ENCODE assay signal across 19 cellular contexts in the genomic region with DNA sequence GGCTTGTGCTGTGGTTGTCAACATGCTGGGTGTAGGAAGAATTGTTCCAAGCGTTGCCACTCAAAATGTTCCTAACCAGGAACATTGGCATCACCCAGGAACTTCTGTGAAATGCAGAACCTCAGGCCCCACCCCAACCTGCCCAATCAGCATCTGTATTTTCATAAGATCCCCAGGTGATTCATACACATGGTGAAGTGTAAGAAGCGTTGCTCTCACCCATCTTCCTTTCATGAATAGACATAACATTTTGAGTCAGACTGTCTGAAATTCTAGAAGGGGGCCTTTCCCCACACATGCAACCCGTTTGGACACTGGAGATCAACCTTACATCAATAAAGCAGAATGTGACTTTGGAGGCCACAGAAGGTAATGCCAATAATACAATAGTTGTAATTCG. TPM values are rescaled to one million over a fixed set of nuclear protein-coding genes. Genes with fewer than 3 reads are reported as not detected.
DNase-seq lines count a peak whose midpoint lies in the region; ATAC-seq and TF ChIP-seq lines count a peak whose summit lies in the region.
"Had no signal": no experiment of that assay in that cellular context is flagged by ENCODE, and none has a peak within 500 bp of the region (broad histone marks: within the 10 kb centered on the region; RNA-seq: fewer than 3 reads in every experiment).

No MANE protein-coding gene starts in this region.

- peak; percentile 37 for ATAC-seq in activated CD4-positive, alpha-beta T cell treated with anti-CD3 and anti-CD28 coated beads for 36 hours
- ATAC-seq in activated T-helper 17 cell treated with anti-CD3 and anti-CD28 coated beads, Interleukin-2, amount 50 U/mL, for 72 hours (replicated peaks) = peak; percentile 53
- ATAC-seq in HG02938 (IDR thresholded peaks at IDR 0.05; ENCODE audit: unreplicated experiment) = no peak
- ATAC-seq: A549, GM23338, HCT116 had no signal

- POLR2A ChIA-PET in activated CD4-positive, alpha-beta T cell treated with anti-CD3 and anti-CD28 coated beads for 36 hours (lab: Charles Lee) = no interaction called here

- H3K9me3 Mint-ChIP-seq in activated CD4-positive, alpha-beta T cell treated with anti-CD3 and anti-CD28 coated beads for 36 hours (ENCODE audit: low read depth) = no peaks in the 10 kb centered on the region
- H3K9me3 Mint-ChIP-seq in Calu3 (ENCODE audit: low read depth, unreplicated experiment) = no peaks in the 10 kb centered on the region
- H3K9me3 Mint-ChIP-seq in activated T-helper 17 cell treated with anti-CD3 and anti-CD28 coated beads, Interleukin-2, amount 50 U/mL, for 72 hours = no peaks in the 10 kb centered on the region
- H3K9me3 Mint-ChIP-seq: CD4-positive, alpha-beta T cell; GM23338; HFFc6 had no signal

- no peaks in the 10 kb centered on the region for H3K27me3 Mint-ChIP-seq in activated CD4-positive, alpha-beta T cell treated with anti-CD3 and anti-CD28 coated beads for 36 hours
- no peaks in the 10 kb centered on the region for H3K27me3 Mint-ChIP-seq in Calu3 (ENCODE audit: unreplicated experiment)
- peaks cover 25% of the 10 kb centered on the region for H3K27me3 Mint-ChIP-seq in activated T-helper 17 cell treated with anti-CD3 and anti-CD28 coated beads, Interleukin-2, amount 50 U/mL, for 72 hours
- H3K27me3 Mint-ChIP-seq: CD4-positive, alpha-beta T cell had no signal

- no TSS peak for BruUV-seq in Calu3 (replicated peaks; lab: Mats Ljungman, UMichigan)

- intact Hi-C loops in activated CD4-positive, alpha-beta T cell treated with anti-CD3 and anti-CD28 coated beads for 36 hours (cut with DNase I, micrococcal nuclease) = loop anchor here in 1 of 2 experiments (10.0 kb wide), 1 partner anchor 528 kb away; no protein-coding TSS in a partner anchor
- intact Hi-C loops in Calu3 (cut with micrococcal nuclease; ENCODE audit: unreplicated experiment) = loop anchor here (10.0 kb wide), 2 partner anchors 228 to 302 kb away; no protein-coding TSS in a partner anchor

- H3K36me3 Mint-ChIP-seq in activated CD4-positive, alpha-beta T cell treated with anti-CD3 and anti-CD28 coated beads for 36 hours (ENCODE audit: low read depth) = no peaks in the 10 kb centered on the region
- peaks cover 31% of the 10 kb centered on the region for H3K36me3 Mint-ChIP-seq in Calu3 (ENCODE audit: insufficient read depth, unreplicated experiment)
- no peaks in the 10 kb centered on the region for H3K36me3 Mint-ChIP-seq in activated T-helper 17 cell treated with anti-CD3 and anti-CD28 coated beads, Interleukin-2, amount 50 U/mL, for 72 hours (ENCODE audit: low read depth)

- no peak overlapping the region for H3K4me3 Mint-ChIP-seq in activated CD4-positive, alpha-beta T cell treated with anti-CD3 and anti-CD28 coated beads for 36 hours
- H3K4me3 Mint-ChIP-seq in Calu3 (ENCODE audit: low read depth, unreplicated experiment) = no peak overlapping the region
- H3K4me3 Mint-ChIP-seq in activated T-helper 17 cell treated with anti-CD3 and anti-CD28 coated beads, Interleukin-2, amount 50 U/mL, for 72 hours = no peak overlapping the region
- H3K4me3 Mint-ChIP-seq: CD4-positive, alpha-beta T cell; GM23338; HFFc6 had no signal

- CTCF ChIA-PET in activated CD4-positive, alpha-beta T cell treated with anti-CD3 and anti-CD28 coated beads for 36 hours (lab: Charles Lee) = interaction anchor here (1.3 to 4.8 kb wide), 2 partner anchors 10 to 121 kb away, joined by 4 to 53 read pairs; a partner anchor contains a TSS
- CTCF ChIA-PET in Calu3 (lab: Charles Lee) = no interaction called here

- no peak for DNase-seq in activated CD4-positive, alpha-beta T cell treated with anti-CD3 and anti-CD28 coated beads for 36 hours
- no peak for DNase-seq in activated CD4-positive, alpha-beta T cell treated with anti-CD3 and anti-CD28 coated beads, Interleukin-2, amount 50 U/mL, for 48 hours
- DNase-seq in Calu3 (no peak), glomerular visceral epithelial cell (ENCODE audit: extremely low spot score) (peak; percentile 19), H4 (ENCODE audit: low spot score) (no peak), T1000 (lab: John Stamatoyannopoulos, UW) (no peak)
- DNase-seq: AML-193; Caco-2; CD4-positive, alpha-beta T cell; DMS153; DMS79; GF-D8; H7; HFFc6 had no signal

- H3K4me1 Mint-ChIP-seq in activated CD4-positive, alpha-beta T cell treated with anti-CD3 and anti-CD28 coated beads for 36 hours = peaks cover 7% of the 10 kb centered on the region
- H3K4me1 Mint-ChIP-seq in Calu3 (ENCODE audit: low read depth, unreplicated experiment) = peaks cover 11% of the 10 kb centered on the region
- H3K4me1 Mint-ChIP-seq in activated T-helper 17 cell treated with anti-CD3 and anti-CD28 coated beads, Interleukin-2, amount 50 U/mL, for 72 hours = no peaks in the 10 kb centered on the region

- no peak for TF ChIP-seq CTCF in Calu3 (IDR thresholded peaks at IDR 0.05; ENCODE audit: unreplicated experiment)

- H3K27ac Mint-ChIP-seq in activated CD4-positive, alpha-beta T cell treated with anti-CD3 and anti-CD28 coated beads for 36 hours = no peak overlapping the region
- H3K27ac Mint-ChIP-seq in Calu3 (ENCODE audit: unreplicated experiment) = peak overlapping the region; percentile 37
- no peak overlapping the region for H3K27ac Mint-ChIP-seq in activated T-helper 17 cell treated with anti-CD3 and anti-CD28 coated beads, Interleukin-2, amount 50 U/mL, for 72 hours
- H3K27ac Mint-ChIP-seq: CD4-positive, alpha-beta T cell; GM23338; HFFc6 had no signal

RNA-seq across cellular contexts. Expression of a gene that starts 9.3 kb away (rescaled TPM):
- under 1 TPM; 0.18 to 0.55 TPM for total RNA-seq in activated CD4-positive, alpha-beta T cell treated with anti-CD3 and anti-CD28 coated beads for 36 hours
- total RNA-seq in Calu3 (2022) = 7.8 and 10.3 TPM in 2 replicates
- under 1 TPM in 1 of 2 donors, not detected in 1; 0.16 TPM for total RNA-seq in activated T-helper 17 cell treated with anti-CD3 and anti-CD28 coated beads, Interleukin-2, amount 50 U/mL, for 72 hours
- 2.0 and 3.2 TPM in 2 replicates for total RNA-seq in H4 (2014; rRNA removed; shearing (Covaris generic))
